8 cellular contexts compared by ENCODE assay signal in genomic region chr10:132446661-132447445, GRCh38. TPM values are rescaled to one million over a fixed set of nuclear protein-coding genes. Genes with fewer than 3 reads are reported as not detected.
A peak's percentile ranks its signal among the peaks of the same experiment; 100 is the strongest.
DNase-seq lines count a peak whose midpoint lies in the region; ATAC-seq and TF ChIP-seq lines count a peak whose summit lies in the region.

No MANE protein-coding gene starts in this region.

- H3K4me3 ChIP-seq in rectal smooth muscle tissue (ENCODE audit: low read length), result peak overlapping the region; percentile 36

- H3K27me3 Mint-ChIP-seq in activated CD8-positive, alpha-beta T cell treated with anti-CD3 and anti-CD28 coated beads for 36 hours, result no peaks in the 10 kb centered on the region

- H3K27me3 ChIP-seq in rectal smooth muscle tissue (ENCODE audit: control insufficient read depth, insufficient read depth, low read length), result no peaks in the 10 kb centered on the region

- DNase-seq in EH (ENCODE audit: low read depth) (peak; percentile 60), NCI-H510A treated with DMSO at 0.1 percent for 48 hours (lab: John Stamatoyannopoulos, UW) (peak; percentile 81), omental fat pad (ENCODE audit: low spot score) (no peak), NCI-H2029 treated with DMSO at 0.1 percent for 48 hours (lab: John Stamatoyannopoulos, UW) (no peak)
- peak; percentile 92 for DNase-seq in activated CD8-positive, alpha-beta T cell treated with anti-CD3 and anti-CD28 coated beads for 36 hours

- H3K27ac Mint-ChIP-seq in activated CD8-positive, alpha-beta T cell treated with anti-CD3 and anti-CD28 coated beads for 36 hours, result peak overlapping the region; percentile 98

- intact Hi-C loops in activated CD8-positive, alpha-beta T cell treated with anti-CD3 and anti-CD28 coated beads for 36 hours (cut with micrococcal nuclease), result no loop called here

- ATAC-seq in HG02588 (IDR thresholded peaks at IDR 0.05; ENCODE audit: unreplicated experiment) (peak; percentile 50), esophagus mucosa (peak; percentile 75), omental fat pad (ENCODE audit: low FRiP score) (no peak)
- ATAC-seq in activated CD8-positive, alpha-beta T cell treated with anti-CD3 and anti-CD28 coated beads for 36 hours, result peak; percentile 69

- H3K36me3 ChIP-seq in rectal smooth muscle tissue (ENCODE audit: control insufficient read depth, insufficient read depth, low read length), result no peaks in the 10 kb centered on the region

- H3K4me1 ChIP-seq in rectal smooth muscle tissue (ENCODE audit: control insufficient read depth, insufficient read depth, low read length), result peaks cover 10% of the 10 kb centered on the region

- CTCF ChIA-PET in activated CD8-positive, alpha-beta T cell treated with anti-CD3 and anti-CD28 coated beads for 36 hours (lab: Charles Lee), result interaction anchor here (0.7 to 1.6 kb wide), 11 partner anchors 9 to 117 kb away, joined by 3 to 7 read pairs (median 3); partner anchors contain the start of gene PWWP2B

- peak overlapping the region; percentile 40 for H3K9ac ChIP-seq in rectal smooth muscle tissue (ENCODE audit: low read length)

- H3K4me3 Mint-ChIP-seq in activated CD8-positive, alpha-beta T cell treated with anti-CD3 and anti-CD28 coated beads for 36 hours, result peak overlapping the region; percentile 77

- TF ChIP-seq CTCF in activated CD8-positive, alpha-beta T cell treated with anti-CD3 and anti-CD28 coated beads for 36 hours (IDR thresholded peaks at IDR 0.05), result peak; percentile 69
- TF ChIP-seq CTCF in omental fat pad (IDR thresholded peaks at IDR 0.05), result no peak

- peaks cover 36% of the 10 kb centered on the region for H3K4me1 Mint-ChIP-seq in activated CD8-positive, alpha-beta T cell treated with anti-CD3 and anti-CD28 coated beads for 36 hours (ENCODE audit: low read depth)

- no peaks in the 10 kb centered on the region for H3K36me3 Mint-ChIP-seq in activated CD8-positive, alpha-beta T cell treated with anti-CD3 and anti-CD28 coated beads for 36 hours (ENCODE audit: low read depth)

- peak overlapping the region; percentile 62 for H3K27ac ChIP-seq in rectal smooth muscle tissue (ENCODE audit: low read depth, low read length)

- POLR2A ChIA-PET in activated CD8-positive, alpha-beta T cell treated with anti-CD3 and anti-CD28 coated beads for 36 hours (lab: Charles Lee), result interaction anchor here (0.6 to 2.1 kb wide), 16 partner anchors 9 to 911 kb away, joined by 3 to 22 read pairs (median 4); partner anchors contain the start of genes BNIP3, FUOM and PWWP2B

- H3K9me3 Mint-ChIP-seq in activated CD8-positive, alpha-beta T cell treated with anti-CD3 and anti-CD28 coated beads for 36 hours, result no peaks in the 10 kb centered on the region

RNA-seq across cellular contexts. Expression of gene PWWP2B, which starts 49.9 kb away (rescaled TPM):
- total RNA-seq in activated CD8-positive, alpha-beta T cell treated with anti-CD3 and anti-CD28 coated beads for 36 hours, result 1 to 10 TPM; 6.0 to 6.6 TPM
- total RNA-seq in esophagus mucosa (14.6 TPM), omental fat pad (10 to 100 TPM in 3 of 4 donors, 1 to 10 TPM in 1; 6.0 to 24.4 (median 12.2) TPM)

Comparison
In these comparisons a context has a peak if more than half of its experiments do, and no peak if none do; other contexts are left out.
1. DNase-seq: peak in EH (single experiment), NCI-H510A treated with DMSO at 0.1 percent for 48 hours (single experiment) and activated CD8-positive, alpha-beta T cell treated with anti-CD3 and anti-CD28 coated beads for 36 hours (single experiment); none in omental fat pad (single experiment) and NCI-H2029 treated with DMSO at 0.1 percent for 48 hours (single experiment).